ENCODE assay signal across 8 cellular contexts in genomic region chr11:62709262-62710000, GRCh38. TPM values are rescaled to one million over a fixed set of nuclear protein-coding genes. Genes with fewer than 3 reads are reported as not detected.
A peak's percentile ranks its signal among the peaks of the same experiment; 100 is the strongest.
DNase-seq lines count a peak whose midpoint lies in the region; ATAC-seq, FAIRE-seq and TF ChIP-seq lines count a peak whose summit lies in the region.

No MANE protein-coding gene starts in this region.

- BruUV-seq in Caco-2 (replicated peaks; lab: Mats Ljungman, UMichigan) = no TSS peak

- H3K36me3 ChIP-seq in kidney (ENCODE audit: control insufficient read depth in 1 of 2, insufficient read depth in 2 of 2, low read length in 2 of 2) (peaks cover 6 to 26% of the 10 kb centered on the region in 2 donors), Caco-2 (ENCODE audit: control insufficient read depth, insufficient read depth, low read length) (0 out of 2 replicates have a peak, but pooled peaks cover 3% of the 10 kb centered on the region)

- no peak overlapping the region for H3K4me3 Mint-ChIP-seq in Caco-2 (ENCODE audit: unreplicated experiment)

- no peaks in the 10 kb centered on the region for H3K27me3 Mint-ChIP-seq in Caco-2 (ENCODE audit: insufficient read depth, unreplicated experiment)

- DNase-seq in NCI-H2171 treated with DMSO at 0.1 percent for 48 hours (lab: John Stamatoyannopoulos, UW) (peak; percentile 99), cerebellar nuclear complex (lab: John Stamatoyannopoulos, UW) (peak; percentile 83 to 84), kidney (peak; percentile 99), Caco-2 (no peak)
- peak; percentile 86 for DNase-seq in activated CD4-positive, CD25-positive, alpha-beta regulatory T cell treated with anti-CD3 and anti-CD28 coated beads, Interleukin-2, amount 50 U/mL, for 72 hours
- DNase-seq in stimulated activated CD4-positive, alpha-beta T cell treated with anti-CD3 and anti-CD28 coated beads, Interleukin-12 subunit alpha, Interleukin-12 subunit beta, amount 100 ng/mL, for 48 hours (ENCODE audit: low read depth in 2 of 3, low spot score in 1 of 3) = peak; percentile 94 to 95 (median 95)

- H3K9me3 ChIP-seq in kidney (ENCODE audit: control insufficient read depth in 1 of 2, low read length in 2 of 2) (no peaks in the 10 kb centered on the region), Caco-2 (no peaks in the 10 kb centered on the region)

- POLR2A ChIA-PET in Caco-2 (lab: Charles Lee) = interaction anchor here (1.0 kb wide), 1 partner anchor 19 kb away, joined by 4 read pairs; the partner anchor contains the start of gene TTC9C

- intact Hi-C loops in kidney (cut with DNase I) = no loop called here
- intact Hi-C loops in Caco-2 (cut with micrococcal nuclease; ENCODE audit: unreplicated experiment) = no loop called here

- no peaks in the 10 kb centered on the region for H3K27me3 ChIP-seq in Caco-2 (replicated peaks; ENCODE audit: control insufficient read depth, insufficient read depth, low read length)

- CTCF ChIA-PET in Caco-2 (lab: Charles Lee) = no interaction called here

- H3K27ac Mint-ChIP-seq in Caco-2 (ENCODE audit: unreplicated experiment) = no peak overlapping the region

- peaks cover 94% of the 10 kb centered on the region for H3K36me3 Mint-ChIP-seq in Caco-2 (ENCODE audit: insufficient read depth, unreplicated experiment)

- H3K4me3 ChIP-seq in kidney (ENCODE audit: low read length in 2 of 2) (peak overlapping the region; percentile 88 to 91), Caco-2 (ENCODE audit: low read depth, low read length) (no peak overlapping the region)

- H3K27ac ChIP-seq in kidney (ENCODE audit: low read depth in 2 of 2, low read length in 2 of 2) = peak overlapping the region; percentile 89 to 97

- H3K9ac ChIP-seq in kidney (ENCODE audit: low read length in 2 of 2) = peak overlapping the region; percentile 92 to 98

- peaks cover 33% of the 10 kb centered on the region for H3K4me1 Mint-ChIP-seq in Caco-2 (ENCODE audit: low read depth, unreplicated experiment)

- H3K9me3 Mint-ChIP-seq in Caco-2 (ENCODE audit: unreplicated experiment) = no peaks in the 10 kb centered on the region

- peak; percentile 51 for FAIRE-seq in kidney (lab: Jason Lieb, UNC)

- peak; percentile 43 for ATAC-seq in GM18508 (IDR thresholded peaks at IDR 0.05; ENCODE audit: insufficient read depth, unreplicated experiment)
- ATAC-seq in HG03025 (IDR thresholded peaks at IDR 0.05; ENCODE audit: low FRiP score, unreplicated experiment) = peak; percentile 63

- peak; percentile 10 for TF ChIP-seq CTCF in kidney (IDR thresholded peaks at IDR 0.05; ENCODE audit: borderline replicate concordance, extremely low read depth, insufficient read depth)
- TF ChIP-seq CTCF in Caco-2 (IDR thresholded peaks at IDR 0.05; ENCODE audit: insufficient read depth in 1 of 2, low read depth in 1 of 2, low read length in 1 of 2, severe bottlenecking in 1 of 2, unreplicated experiment in 1 of 2) = no peak

- H3K4me1 ChIP-seq in kidney (ENCODE audit: control insufficient read depth in 1 of 2, insufficient read depth in 1 of 2, low read depth in 1 of 2, low read length in 2 of 2) = peaks cover 30 to 37% of the 10 kb centered on the region in 2 donors
- peaks cover 26% of the 10 kb centered on the region for H3K4me1 ChIP-seq in Caco-2

RNA-seq across cellular contexts. Expression of gene GNG3, which starts 2.0 kb away (rescaled TPM):
- total RNA-seq in kidney = not detected
- polyA plus RNA-seq in kidney (ENCODE audit: insufficient read depth, low read depth, low replicate concordance) = 1.1 TPM
- total RNA-seq in Caco-2 (2022) = not detected in 2 replicates

RNA-seq across cellular contexts. Expression of gene BSCL2, which starts 2.2 kb away (rescaled TPM):
- total RNA-seq in kidney (93.2 TPM), Caco-2 (2022) (39.2 and 48.2 TPM in 2 replicates)
- polyA plus RNA-seq in kidney (ENCODE audit: insufficient read depth, low read depth, low replicate concordance) = 249 TPM

RNA-seq across cellular contexts. Expression of gene HNRNPUL2, which starts 17.8 kb away (rescaled TPM):
- total RNA-seq in kidney (49.0 TPM), Caco-2 (2022) (60.0 and 62.9 TPM in 2 replicates)
- 37.1 TPM for polyA plus RNA-seq in kidney (ENCODE audit: insufficient read depth, low read depth, low replicate concordance)

RNA-seq across cellular contexts. Expression of gene TTC9C, which starts 18.9 kb away (rescaled TPM):
- total RNA-seq in kidney (24.8 TPM), Caco-2 (2022) (47.0 and 53.6 TPM in 2 replicates)
- polyA plus RNA-seq in kidney (ENCODE audit: insufficient read depth, low read depth, low replicate concordance) = 39.2 TPM

RNA-seq across cellular contexts. Expression of gene LRRN4CL, which starts 20.1 kb away (rescaled TPM):
- 1.2 TPM for total RNA-seq in kidney
- 0.58 TPM for polyA plus RNA-seq in kidney (ENCODE audit: insufficient read depth, low read depth, low replicate concordance)
- 0.35 and 0.64 TPM in 2 replicates for total RNA-seq in Caco-2 (2022)

Comparison
In these comparisons a context has a peak if more than half of its experiments do, and no peak if none do; other contexts are left out.
1. DNase-seq: peak in NCI-H2171 treated with DMSO at 0.1 percent for 48 hours (single experiment), activated CD4-positive, CD25-positive, alpha-beta regulatory T cell treated with anti-CD3 and anti-CD28 coated beads, Interleukin-2, amount 50 U/mL, for 72 hours (single experiment), cerebellar nuclear complex (2 of 2), kidney (single experiment) and stimulated activated CD4-positive, alpha-beta T cell treated with anti-CD3 and anti-CD28 coated beads, Interleukin-12 subunit alpha, Interleukin-12 subunit beta, amount 100 ng/mL, for 48 hours (3 of 3); none in Caco-2 (0 of 2).